8 cellular contexts compared by ENCODE assay signal in genomic region chr7:22853674-22854157, GRCh38. TPM values are rescaled to one million over a fixed set of nuclear protein-coding genes. Genes with fewer than 3 reads are reported as not detected.
DNase-seq lines count a peak whose midpoint lies in the region; ATAC-seq and TF ChIP-seq lines count a peak whose summit lies in the region.

No MANE protein-coding gene starts in this region.

- H3K4me2 ChIP-seq in GM23248 (ENCODE audit: unreplicated experiment) = no peak overlapping the region

- peaks cover 5% of the 10 kb centered on the region for H3K36me3 ChIP-seq in GM23248 (ENCODE audit: low read depth)

- H3K27ac Mint-ChIP-seq in activated naive CD8-positive, alpha-beta T cell treated with anti-CD3 and anti-CD28 coated beads, Interleukin-2, amount 10 ng/mL, durations not matched to agents 7 days and 5 days = peak overlapping the region; percentile 96
- peak overlapping the region; percentile 83 to 95 (median 92) for H3K27ac Mint-ChIP-seq in immature natural killer cell

- no peak overlapping the region for H3K27ac ChIP-seq in GM23248

- H2AFZ ChIP-seq in GM23248 = peak overlapping the region; percentile 57; the same call in 1 of the 2 replicates

- H3K4me1 ChIP-seq in GM23248 (ENCODE audit: insufficient read depth) = peaks cover 30% of the 10 kb centered on the region

- no peaks in the 10 kb centered on the region for H4K20me1 ChIP-seq in GM23248 (ENCODE audit: insufficient read depth)

- H3K4me3 Mint-ChIP-seq in activated naive CD8-positive, alpha-beta T cell treated with anti-CD3 and anti-CD28 coated beads, Interleukin-2, amount 10 ng/mL, durations not matched to agents 7 days and 5 days = peak overlapping the region; percentile 95
- H3K4me3 Mint-ChIP-seq in immature natural killer cell = peak overlapping the region; percentile 93 to 95 (median 94)

- peaks cover 7% of the 10 kb centered on the region for H3K27me3 Mint-ChIP-seq in activated naive CD8-positive, alpha-beta T cell treated with anti-CD3 and anti-CD28 coated beads, Interleukin-2, amount 10 ng/mL, durations not matched to agents 7 days and 5 days
- H3K27me3 Mint-ChIP-seq in immature natural killer cell (ENCODE audit: low read depth in 3 of 3) = peaks cover 3 to 7% (median 3%) of the 10 kb centered on the region in 3 donors

- H3K36me3 Mint-ChIP-seq in activated naive CD8-positive, alpha-beta T cell treated with anti-CD3 and anti-CD28 coated beads, Interleukin-2, amount 10 ng/mL, durations not matched to agents 7 days and 5 days = peaks cover 11% of the 10 kb centered on the region
- peaks cover 0 to 7% (median 4%) of the 10 kb centered on the region in 3 donors for H3K36me3 Mint-ChIP-seq in immature natural killer cell

- peaks cover 26% of the 10 kb centered on the region for H3K4me1 Mint-ChIP-seq in activated naive CD8-positive, alpha-beta T cell treated with anti-CD3 and anti-CD28 coated beads, Interleukin-2, amount 10 ng/mL, durations not matched to agents 7 days and 5 days
- H3K4me1 Mint-ChIP-seq in immature natural killer cell = peaks cover 17 to 18% of the 10 kb centered on the region in 2 donors

- H3K9me3 ChIP-seq in GM23248 (ENCODE audit: low read depth) = no peaks in the 10 kb centered on the region

- H3K79me2 ChIP-seq in GM23248 (ENCODE audit: insufficient read depth) = peaks cover 21% of the 10 kb centered on the region

- no peaks in the 10 kb centered on the region for H3K9me3 Mint-ChIP-seq in activated naive CD8-positive, alpha-beta T cell treated with anti-CD3 and anti-CD28 coated beads, Interleukin-2, amount 10 ng/mL, durations not matched to agents 7 days and 5 days
- H3K9me3 Mint-ChIP-seq in immature natural killer cell = no peaks in the 10 kb centered on the region

- DNase-seq in NCI-H2171 treated with DMSO at 0.1 percent for 48 hours (lab: John Stamatoyannopoulos, UW) = peak; percentile 39
- no peak for DNase-seq in NCI-H2171 (lab: John Stamatoyannopoulos, UW)
- peak; percentile 58 for DNase-seq in GM23248
- no peak for DNase-seq in LNCaP clone FGC (ENCODE audit: low read depth)
- peak; percentile 90 for DNase-seq in activated naive CD8-positive, alpha-beta T cell treated with anti-CD3 and anti-CD28 coated beads, Interleukin-2, amount 10 ng/mL, durations not matched to agents 7 days and 5 days
- no peak for DNase-seq in immature natural killer cell
- DNase-seq in stimulated activated naive CD8-positive, alpha-beta T cell treated with anti-CD3 and anti-CD28 coated beads, Interleukin-15, Interleukin-2, amounts not matched to agents 100 U/mL and 50 U/mL, for 24 hours = no peak
- no peak for DNase-seq in NCI-H1092 (lab: John Stamatoyannopoulos, UW)

- H3K9me2 ChIP-seq in GM23248 (ENCODE audit: insufficient read depth) = no peaks in the 10 kb centered on the region

- peak overlapping the region; percentile 53; the same call in 1 of the 2 replicates for H3K4me3 ChIP-seq in GM23248
- peak overlapping the region; percentile 71 for H3K4me3 ChIP-seq in LNCaP clone FGC (ENCODE audit: low read depth, low read length)

- in situ Hi-C loops in GM23248 (cut with MboI) = no loop called here

- H3K27me3 ChIP-seq in GM23248 (replicated peaks; ENCODE audit: insufficient read depth) = no peaks in the 10 kb centered on the region

- peak; percentile 43 for TF ChIP-seq CTCF in LNCaP clone FGC (IDR thresholded peaks at IDR 0.05; ENCODE audit: control insufficient read depth, extremely low read depth, insufficient read depth)

- peaks cover 46% of the 10 kb centered on the region for H3F3A ChIP-seq in GM23248 (ENCODE audit: insufficient read depth)

- POLR2A ChIA-PET in activated naive CD8-positive, alpha-beta T cell treated with anti-CD3 and anti-CD28 coated beads, Interleukin-2, amount 10 ng/mL, durations not matched to agents 7 days and 5 days (lab: Charles Lee) = interaction anchor here (0.6 to 1.2 kb wide), 2 partner anchors 29 to 161 kb away, joined by 3 read pairs; no protein-coding TSS in a partner anchor

- WGBS in GM23248 (ENCODE audit: low coverage in 1 of 2, low lambda C conversion rate in 2 of 2, missing lambda C conversion rate in 2 of 2), 2 experiments = 11 to 15% methylated on average over 16 to 28 of the region's 28 CpGs

- peak overlapping the region; percentile 99 for H3K9ac ChIP-seq in GM23248

- peak; percentile 55 for ATAC-seq in activated naive CD8-positive, alpha-beta T cell treated with anti-CD3 and anti-CD28 coated beads, Interleukin-2, amount 10 ng/mL, durations not matched to agents 7 days and 5 days (ENCODE audit: low read depth)
- ATAC-seq in stimulated activated naive CD8-positive, alpha-beta T cell treated with anti-CD3 and anti-CD28 coated beads, Interleukin-15, Interleukin-2, amounts not matched to agents 100 U/mL and 50 U/mL, for 24 hours = peak; percentile 44

RNA-seq across cellular contexts. Expression of gene TOMM7, which starts 31.1 kb away (rescaled TPM):
- total RNA-seq in GM23248 (2014; rRNA removed; shearing (Covaris generic)) = 84.1 and 132 TPM in 2 replicates
- polyA plus RNA-seq in GM23248 (2016; fragmentation: Nextera tagmentation; extraction: Ambion mirVana) (376 and 408 TPM in 2 replicates), immature natural killer cell (100 to 1,000 TPM; 125 to 218 (median 190) TPM)
- total RNA-seq in activated naive CD8-positive, alpha-beta T cell treated with anti-CD3 and anti-CD28 coated beads, Interleukin-2, amount 10 ng/mL, durations not matched to agents 7 days and 5 days = 100 to 1,000 TPM; 379 to 390 TPM

Comparison
In these comparisons a context has a peak if more than half of its experiments do, and no peak if none do; other contexts are left out.
1. DNase-seq: peak in NCI-H2171 treated with DMSO at 0.1 percent for 48 hours (single experiment), GM23248 (single experiment) and activated naive CD8-positive, alpha-beta T cell treated with anti-CD3 and anti-CD28 coated beads, Interleukin-2, amount 10 ng/mL, durations not matched to agents 7 days and 5 days (single experiment); none in NCI-H2171 (single experiment), LNCaP clone FGC (single experiment), immature natural killer cell (0 of 3), stimulated activated naive CD8-positive, alpha-beta T cell treated with anti-CD3 and anti-CD28 coated beads, Interleukin-15, Interleukin-2, amounts not matched to agents 100 U/mL and 50 U/mL, for 24 hours (single experiment) and NCI-H1092 (single experiment).